ENCODE assay signal across 27 cellular contexts in the genomic region with DNA sequence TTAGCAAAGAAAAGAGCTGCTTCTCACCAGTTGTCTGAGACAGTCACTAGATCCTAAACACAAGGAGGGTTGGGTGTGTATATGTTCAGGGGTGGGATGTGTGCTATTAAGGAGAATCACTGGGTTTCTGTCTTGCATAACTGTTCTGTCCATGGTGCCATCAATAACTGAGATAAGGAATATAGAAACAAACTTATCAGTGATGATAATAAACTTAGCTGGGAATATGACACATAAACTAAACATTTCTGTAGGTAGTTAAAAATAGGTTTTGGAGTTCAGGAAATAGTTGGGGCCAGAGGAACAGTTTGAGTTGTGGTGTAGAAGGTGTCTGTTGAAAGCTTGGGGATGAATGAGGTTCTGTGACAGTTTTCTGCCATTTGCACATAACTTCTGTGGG. TPM values are rescaled to one million over a fixed set of nuclear protein-coding genes. Genes with fewer than 3 reads are reported as not detected.
DNase-seq lines count a peak whose midpoint lies in the region; ATAC-seq, FAIRE-seq and TF ChIP-seq lines count a peak whose summit lies in the region.
"Had no signal": no experiment of that assay in that cellular context is flagged by ENCODE, and none has a peak within 500 bp of the region (broad histone marks: within the 10 kb centered on the region; RNA-seq: fewer than 3 reads in every experiment).

No MANE protein-coding gene starts in this region.

- BruUV-seq in endothelial cell of umbilical vein (replicated peaks; lab: Mats Ljungman, UMichigan): no TSS peak

- no peak overlapping the region for H3K27ac Mint-ChIP-seq in activated CD4-positive, alpha-beta T cell treated with anti-CD3 and anti-CD28 coated beads, Interleukin-2, amount 10 ng/mL, durations not matched to agents 24 days and 14 days
- H3K27ac Mint-ChIP-seq: activated naive CD8-positive, alpha-beta T cell treated with anti-CD3 and anti-CD28 coated beads for 36 hours; CD4-positive, alpha-beta T cell had no signal

- no peak overlapping the region for H3K4me3 ChIP-seq in endothelial cell of umbilical vein (replicated peaks in 1 of 3; ENCODE audit: insufficient read depth in 1 of 3, low read depth in 1 of 3, low read length in 3 of 3)
- no peak overlapping the region for H3K4me3 ChIP-seq in mesenchymal stem cell (ENCODE audit: insufficient read depth in 1 of 2, low read depth in 1 of 2, low read length in 2 of 2)
- H3K4me3 ChIP-seq: K562, prostate gland, tibial artery had no signal

- CTCF ChIA-PET in endothelial cell of umbilical vein (lab: Charles Lee): interaction anchor here (1.4 to 2.1 kb wide), 3 partner anchors 14 to 244 kb away, joined by 4 to 8 read pairs (median 4); no protein-coding TSS in a partner anchor

- peaks cover 15 to 36% of the 10 kb centered on the region in 2 experiments for H3K36me3 ChIP-seq in endothelial cell of umbilical vein (ENCODE audit: control insufficient read depth in 2 of 2, extremely low read depth in 1 of 2, insufficient read depth in 2 of 2, low read length in 2 of 2)
- H3K36me3 ChIP-seq in mesenchymal stem cell (ENCODE audit: control insufficient read depth in 1 of 2, insufficient read depth in 2 of 2, low read depth in 1 of 2, low read length in 2 of 2): peaks cover 35 to 96% of the 10 kb centered on the region in 2 experiments
- H3K36me3 ChIP-seq: prostate gland had no signal

- H3K27ac ChIP-seq in endothelial cell of umbilical vein (ENCODE audit: insufficient read depth, low read depth, low read length): no peak overlapping the region
- H3K27ac ChIP-seq in mesenchymal stem cell (ENCODE audit: low read length, poor library complexity, severe bottlenecking): no peak overlapping the region
- H3K27ac ChIP-seq: 22Rv1, epithelial cell of prostate, foreskin keratinocyte, neutrophil, prostate gland, tibial artery, WERI-Rb-1 had no signal

- POLR2A ChIA-PET in endothelial cell of umbilical vein (lab: Charles Lee): interaction anchor here (0.6 kb wide), 1 partner anchor 15 kb away, joined by 4 read pairs; no protein-coding TSS in a partner anchor

- H3K27me3 Mint-ChIP-seq in activated CD4-positive, alpha-beta T cell treated with anti-CD3 and anti-CD28 coated beads, Interleukin-2, amount 10 ng/mL, durations not matched to agents 24 days and 14 days: no peaks in the 10 kb centered on the region
- H3K27me3 Mint-ChIP-seq: activated naive CD8-positive, alpha-beta T cell treated with anti-CD3 and anti-CD28 coated beads for 36 hours; CD4-positive, alpha-beta T cell; stimulated activated naive CD8-positive, alpha-beta T cell treated with anti-CD3 and anti-CD28 coated beads, Interleukin-15, amount 100 ng/mL, for 72 hours had no signal

- H3K4me1 Mint-ChIP-seq in activated CD4-positive, alpha-beta T cell treated with anti-CD3 and anti-CD28 coated beads, Interleukin-2, amount 10 ng/mL, durations not matched to agents 24 days and 14 days: peaks cover 8% of the 10 kb centered on the region

- no peak overlapping the region for H3K4me3 Mint-ChIP-seq in activated CD4-positive, alpha-beta T cell treated with anti-CD3 and anti-CD28 coated beads, Interleukin-2, amount 10 ng/mL, durations not matched to agents 24 days and 14 days
- H3K4me3 Mint-ChIP-seq: activated naive CD8-positive, alpha-beta T cell treated with anti-CD3 and anti-CD28 coated beads for 36 hours; CD4-positive, alpha-beta T cell; stimulated activated naive CD8-positive, alpha-beta T cell treated with anti-CD3 and anti-CD28 coated beads, Interleukin-15, amount 100 ng/mL, for 72 hours had no signal

- H3K9me3 ChIP-seq in endothelial cell of umbilical vein (replicated peaks; ENCODE audit: control insufficient read depth, insufficient read depth, low read length) (no peaks in the 10 kb centered on the region), mesenchymal stem cell (ENCODE audit: control insufficient read depth, low read length) (no peaks in the 10 kb centered on the region)
- H3K9me3 ChIP-seq: neutrophil, prostate gland, tibial artery had no signal

- no peak for FAIRE-seq in endothelial cell of umbilical vein (lab: Jason Lieb, UNC)
- FAIRE-seq: D721Med, K562 had no signal

- intact Hi-C loops in activated CD4-positive, alpha-beta T cell treated with anti-CD3 and anti-CD28 coated beads, Interleukin-2, amount 10 ng/mL, durations not matched to agents 24 days and 14 days (cut with micrococcal nuclease): no loop called here
- intact Hi-C loops in endothelial cell of umbilical vein (cut with micrococcal nuclease): no loop called here

- H4K91ac ChIP-seq in mesenchymal stem cell (ENCODE audit: low read length): no peak overlapping the region

- no peak overlapping the region for H3K23ac ChIP-seq in mesenchymal stem cell (ENCODE audit: low read length in 2 of 2)

- H3K9me3 Mint-ChIP-seq in activated CD4-positive, alpha-beta T cell treated with anti-CD3 and anti-CD28 coated beads, Interleukin-2, amount 10 ng/mL, durations not matched to agents 24 days and 14 days: no peaks in the 10 kb centered on the region
- H3K9me3 Mint-ChIP-seq: activated naive CD8-positive, alpha-beta T cell treated with anti-CD3 and anti-CD28 coated beads for 36 hours; CD4-positive, alpha-beta T cell; stimulated activated naive CD8-positive, alpha-beta T cell treated with anti-CD3 and anti-CD28 coated beads, Interleukin-15, amount 100 ng/mL, for 72 hours had no signal

- H3K79me2 ChIP-seq in endothelial cell of umbilical vein (ENCODE audit: control insufficient read depth, insufficient read depth, low read length): peaks cover 3% of the 10 kb centered on the region

- H3K9me1 ChIP-seq in endothelial cell of umbilical vein (replicated peaks; ENCODE audit: control insufficient read depth, extremely low read depth, insufficient read depth, low read length): no peaks in the 10 kb centered on the region

- H2AK5ac ChIP-seq in mesenchymal stem cell (ENCODE audit: low read length, severe bottlenecking): no peak overlapping the region

- H3K9ac ChIP-seq in endothelial cell of umbilical vein (replicated peaks; ENCODE audit: extremely low read depth, insufficient read depth, low read length): no peak overlapping the region
- no peak overlapping the region for H3K9ac ChIP-seq in mesenchymal stem cell (ENCODE audit: low read length)

- DNase-seq in activated CD4-positive, alpha-beta T cell treated with anti-CD3 and anti-CD28 coated beads, Interleukin-2, amount 10 ng/mL, durations not matched to agents 24 days and 14 days: peak; percentile 2
- no peak for DNase-seq in activated CD4-positive, alpha-beta T cell treated with anti-CD3 and anti-CD28 coated beads for 4 hours
- DNase-seq in Kasumi-1 (lab: John Stamatoyannopoulos, UW): peak; percentile 18 to 30
- no peak for DNase-seq in endothelial cell of umbilical vein (ENCODE audit: low read depth, low spot score)
- peak; percentile 38 for DNase-seq in mesenchymal stem cell
- DNase-seq in activated CD4-positive, CD25-positive, alpha-beta regulatory T cell treated with anti-CD3 and anti-CD28 coated beads, Interleukin-2, amount 50 U/mL, for 72 hours: no peak
- DNase-seq: activated CD4-positive, alpha-beta T cell treated with anti-CD3 and anti-CD28 coated beads, Interleukin-2, amount 50 U/mL, for 1 hour; activated CD8-positive, alpha-beta memory T cell treated with anti-CD3 and anti-CD28 coated beads, Interleukin-2, amount 50 U/mL, for 4 hours; activated effector memory CD4-positive, alpha-beta T cell treated with Interleukin-2 at 50 U/mL for 16 hours; activated naive CD8-positive, alpha-beta T cell treated with anti-CD3 and anti-CD28 coated beads for 36 hours; CD4-positive, alpha-beta T cell; foreskin keratinocyte; NCI-H1417; NCI-H2107; NCI-H774; stimulated activated naive CD8-positive, alpha-beta T cell treated with anti-CD3 and anti-CD28 coated beads, Interleukin-15, amount 100 ng/mL, for 72 hours; T-helper 9 cell; tibial artery; WERI-Rb-1 had no signal

- H4K20me1 ChIP-seq in endothelial cell of umbilical vein (replicated peaks; ENCODE audit: control insufficient read depth, extremely low read depth, insufficient read depth, low read length): no peaks in the 10 kb centered on the region

- H2AFZ ChIP-seq in endothelial cell of umbilical vein (ENCODE audit: low read depth, low read length) (no peak overlapping the region), mesenchymal stem cell (ENCODE audit: low read depth, low read length) (no peak overlapping the region)

- no peak overlapping the region for H3K18ac ChIP-seq in mesenchymal stem cell (ENCODE audit: low read depth in 1 of 2, low read length in 2 of 2)

- H4K8ac ChIP-seq in mesenchymal stem cell (ENCODE audit: low read length): no peak overlapping the region

- ATAC-seq in GM21825 (IDR thresholded peaks at IDR 0.05; ENCODE audit: unreplicated experiment): no peak
- no peak for ATAC-seq in GM18511 (IDR thresholded peaks at IDR 0.05; ENCODE audit: unreplicated experiment)
- ATAC-seq: foreskin keratinocyte; K562; stimulated activated naive CD8-positive, alpha-beta T cell treated with anti-CD3 and anti-CD28 coated beads, Interleukin-15, amount 100 ng/mL, for 72 hours had no signal

- no peak overlapping the region for H2BK15ac ChIP-seq in mesenchymal stem cell (ENCODE audit: low read depth, poor library complexity, severe bottlenecking)

- TF ChIP-seq CTCF in endothelial cell of umbilical vein (IDR thresholded peaks at IDR 0.05; ENCODE audit: extremely low read depth in 1 of 2, insufficient read depth in 1 of 2, low read depth in 1 of 2, low read length in 2 of 2): no peak

- H2BK5ac ChIP-seq in mesenchymal stem cell (ENCODE audit: low read depth, low read length, poor library complexity, severe bottlenecking): no peak overlapping the region

- H3K4me2 ChIP-seq in endothelial cell of umbilical vein (ENCODE audit: insufficient read depth, low read length) (peak overlapping the region; percentile 22), mesenchymal stem cell (ENCODE audit: low read length, poor library complexity, severe bottlenecking) (no peak overlapping the region)

- H3K27me3 ChIP-seq in endothelial cell of umbilical vein (ENCODE audit: control insufficient read depth in 2 of 2, insufficient read depth in 2 of 2, low read length in 2 of 2) (no peaks in the 10 kb centered on the region), mesenchymal stem cell (ENCODE audit: control insufficient read depth in 1 of 2, insufficient read depth in 1 of 2, low read length in 2 of 2) (no peaks in the 10 kb centered on the region)
- H3K27me3 ChIP-seq: foreskin keratinocyte, neutrophil, tibial artery had no signal

- dilution Hi-C loops in endothelial cell of umbilical vein (cut with MboI; ENCODE audit: extremely low pct_ligation_motif_present, low sequenced_read_pairs): no loop called here

- no peak overlapping the region for H3K14ac ChIP-seq in mesenchymal stem cell (ENCODE audit: low read length in 2 of 2)

- H3K36me3 Mint-ChIP-seq in activated CD4-positive, alpha-beta T cell treated with anti-CD3 and anti-CD28 coated beads, Interleukin-2, amount 10 ng/mL, durations not matched to agents 24 days and 14 days (ENCODE audit: low read depth): peaks cover 62% of the 10 kb centered on the region

- no peak overlapping the region for H3K4ac ChIP-seq in mesenchymal stem cell (ENCODE audit: low read depth in 1 of 2, low read length in 2 of 2)

- no peak for TF ChIP-seq POLR2A in endothelial cell of umbilical vein (IDR thresholded peaks at IDR 0.05; ENCODE audit: low read depth, low read length)

- peaks cover 6% of the 10 kb centered on the region for H3K4me1 ChIP-seq in endothelial cell of umbilical vein (ENCODE audit: control insufficient read depth, extremely low read depth, insufficient read depth, low read length)
- H3K4me1 ChIP-seq in mesenchymal stem cell (ENCODE audit: control insufficient read depth, insufficient read depth, low read depth, low read length): no peaks in the 10 kb centered on the region
- H3K4me1 ChIP-seq: foreskin keratinocyte, prostate gland had no signal

- H3K79me1 ChIP-seq in mesenchymal stem cell (replicated peaks; ENCODE audit: low read length, poor library complexity, severe bottlenecking): peaks cover 35% of the 10 kb centered on the region

- H2BK120ac ChIP-seq in mesenchymal stem cell (ENCODE audit: low read depth, low read length): no peak overlapping the region

- H2BK12ac ChIP-seq in mesenchymal stem cell (ENCODE audit: low read length in 2 of 2): no peak overlapping the region

RNA-seq across cellular contexts. Expression of a gene that starts 17.4 kb away (rescaled TPM):
- 36.4 and 38.7 TPM in 2 replicates for total RNA-seq in activated CD4-positive, alpha-beta T cell treated with anti-CD3 and anti-CD28 coated beads, Interleukin-2, amount 10 ng/mL, durations not matched to agents 24 days and 14 days
- 34.1 and 34.7 TPM in 2 replicates for total RNA-seq in endothelial cell of umbilical vein
- polyA plus RNA-seq in endothelial cell of umbilical vein: 8.3 and 10.8 TPM in 2 replicates
- 10.3 and 11.8 TPM in 2 replicates for polyA plus RNA-seq in endothelial cell of umbilical vein (2011; cell fraction: cytosol; rRNA removed)
- 42.0 and 58.8 TPM in 2 replicates for polyA plus RNA-seq in endothelial cell of umbilical vein (2011; cell fraction: nucleus; rRNA removed)
- polyA plus RNA-seq in endothelial cell of umbilical vein (2012): 15.6 and 21.4 TPM in 2 replicates
- 12.3 and 20.7 TPM in 2 replicates for polyA minus RNA-seq in endothelial cell of umbilical vein
- polyA minus RNA-seq in endothelial cell of umbilical vein (2011; cell fraction: cytosol; rRNA and poly(A)+ RNA removed): 9.3 TPM
- polyA minus RNA-seq in endothelial cell of umbilical vein (2011; cell fraction: nucleus; rRNA and poly(A)+ RNA removed): 47.4 and 61.3 TPM in 2 replicates
- 21.3 TPM for polyA plus RNA-seq in mesenchymal stem cell (2013, experiment 1 of 2)
- polyA plus RNA-seq in mesenchymal stem cell (2013, experiment 2 of 2): 21.5 TPM

Comparison
In these comparisons a context has a peak if more than half of its experiments do, and no peak if none do; other contexts are left out.
1. DNase-seq: peak in activated CD4-positive, alpha-beta T cell treated with anti-CD3 and anti-CD28 coated beads, Interleukin-2, amount 10 ng/mL, durations not matched to agents 24 days and 14 days (single experiment), Kasumi-1 (2 of 2) and mesenchymal stem cell (single experiment); none in activated CD4-positive, alpha-beta T cell treated with anti-CD3 and anti-CD28 coated beads for 4 hours (0 of 2), endothelial cell of umbilical vein (single experiment) and activated CD4-positive, CD25-positive, alpha-beta regulatory T cell treated with anti-CD3 and anti-CD28 coated beads, Interleukin-2, amount 50 U/mL, for 72 hours (single experiment).